In genomic region chr11:72735495-72736027, GRCh38 we compare ENCODE assay signal across 8 cellular contexts. TPM values are rescaled to one million over a fixed set of nuclear protein-coding genes. Genes with fewer than 3 reads are reported as not detected.
DNase-seq lines count a peak whose midpoint lies in the region; ATAC-seq and TF ChIP-seq lines count a peak whose summit lies in the region.

No MANE protein-coding gene starts in this region.

- peaks cover 28% of the 10 kb centered on the region for H3K4me1 ChIP-seq in mesenchymal stem cell (ENCODE audit: control insufficient read depth, insufficient read depth, low read depth, low read length)

- DNase-seq in CD14-positive monocyte (ENCODE audit: low spot score): no peak
- peak; percentile 44 for DNase-seq in LHCN-M2 (ENCODE audit: low read depth)
- DNase-seq in dedifferentiated amniotic fluid mesenchymal stem cell (ENCODE audit: extremely low spot score): peak; percentile 16
- DNase-seq in mesenchymal stem cell: peak; percentile 97
- DNase-seq in activated CD4-positive, CD25-positive, alpha-beta regulatory T cell treated with anti-CD3 and anti-CD28 coated beads, Interleukin-2, amount 50 U/mL, for 72 hours: no peak
- no peak for DNase-seq in central memory CD4-positive, alpha-beta T cell
- no peak for DNase-seq in posterior vena cava (ENCODE audit: low spot score)

- H2AFZ ChIP-seq in mesenchymal stem cell (ENCODE audit: low read depth, low read length): no peak overlapping the region

- H3K9me3 ChIP-seq in mesenchymal stem cell (ENCODE audit: control insufficient read depth, low read length): peaks cover 3% of the 10 kb centered on the region

- H4K91ac ChIP-seq in mesenchymal stem cell (ENCODE audit: low read length): no peak overlapping the region

- peak overlapping the region; percentile 59 for H3K9ac ChIP-seq in mesenchymal stem cell (ENCODE audit: low read length)

- H3K36me3 ChIP-seq in mesenchymal stem cell (ENCODE audit: control insufficient read depth in 1 of 2, insufficient read depth in 2 of 2, low read depth in 1 of 2, low read length in 2 of 2): peaks cover 17 to 22% of the 10 kb centered on the region in 2 experiments

- intact Hi-C loops in CD14-positive monocyte (cut with micrococcal nuclease) (loop anchor here (2.0 to 5.0 kb wide), 3 partner anchors 15 to 77 kb away; partner anchors contain the start of genes ATG16L2 (in 1 of the 2) and STARD10 (in 1 of the 2)), posterior vena cava (cut with DNase I) (no loop called here)

- peaks cover 0 to 12% (median 6%) of the 10 kb centered on the region in 7 donors for H3K9me3 Mint-ChIP-seq in CD14-positive monocyte

- H3K27me3 ChIP-seq in mesenchymal stem cell (ENCODE audit: control insufficient read depth in 1 of 2, insufficient read depth in 1 of 2, low read length in 2 of 2): no peaks in the 10 kb centered on the region

- peak overlapping the region; percentile 100 for H3K27ac Mint-ChIP-seq in CD14-positive monocyte

- H3K4me3 Mint-ChIP-seq in CD14-positive monocyte: peak overlapping the region; percentile 73 to 90

- H3K4me3 ChIP-seq in mesenchymal stem cell (ENCODE audit: insufficient read depth in 1 of 2, low read depth in 1 of 2, low read length in 2 of 2): no peak overlapping the region

- H3K23ac ChIP-seq in mesenchymal stem cell (ENCODE audit: low read length in 2 of 2): no peak overlapping the region

- H2BK120ac ChIP-seq in mesenchymal stem cell (ENCODE audit: low read depth, low read length): no peak overlapping the region

- WGBS in mesenchymal stem cell: 21% methylated on average over 8 of the region's 8 CpGs

- H3K14ac ChIP-seq in mesenchymal stem cell (ENCODE audit: low read length in 2 of 2): no peak overlapping the region

- no peak overlapping the region for H4K8ac ChIP-seq in mesenchymal stem cell (ENCODE audit: low read length)

- no peak for TF ChIP-seq CTCF in CD14-positive monocyte (IDR thresholded peaks at IDR 0.05)

- H3K4ac ChIP-seq in mesenchymal stem cell (ENCODE audit: low read depth in 1 of 2, low read length in 2 of 2): no peak overlapping the region

- no peak overlapping the region for H2BK5ac ChIP-seq in mesenchymal stem cell (ENCODE audit: low read depth, low read length, poor library complexity, severe bottlenecking)

- ATAC-seq in GM19328 (IDR thresholded peaks at IDR 0.05; ENCODE audit: unreplicated experiment): no peak

- H3K36me3 Mint-ChIP-seq in CD14-positive monocyte: peaks cover 51 to 65% of the 10 kb centered on the region in 2 donors

- H3K27ac ChIP-seq in mesenchymal stem cell (ENCODE audit: low read length, poor library complexity, severe bottlenecking): no peak overlapping the region

- no peak overlapping the region for H3K18ac ChIP-seq in mesenchymal stem cell (ENCODE audit: low read depth in 1 of 2, low read length in 2 of 2)

- no peak overlapping the region for H3K4me2 ChIP-seq in mesenchymal stem cell (ENCODE audit: low read length, poor library complexity, severe bottlenecking)

- no peak overlapping the region for H2AK5ac ChIP-seq in mesenchymal stem cell (ENCODE audit: low read length, severe bottlenecking)

- peaks cover 87% of the 10 kb centered on the region for H3K4me1 Mint-ChIP-seq in CD14-positive monocyte

- H2BK12ac ChIP-seq in mesenchymal stem cell (ENCODE audit: low read length in 2 of 2): peak overlapping the region in 1 of 2 experiments; percentile 6

- no peak overlapping the region for H2BK15ac ChIP-seq in mesenchymal stem cell (ENCODE audit: low read depth, poor library complexity, severe bottlenecking)

- H3K79me1 ChIP-seq in mesenchymal stem cell (replicated peaks; ENCODE audit: low read length, poor library complexity, severe bottlenecking): peaks cover 45% of the 10 kb centered on the region

- peaks cover 0 to 4% (median 2%) of the 10 kb centered on the region in 3 donors for H3K27me3 Mint-ChIP-seq in CD14-positive monocyte (ENCODE audit: low read depth in 3 of 3)

RNA-seq across cellular contexts. Expression of gene ARAP1, which starts 16.6 kb away (rescaled TPM):
- polyA plus RNA-seq in CD14-positive monocyte: 10 to 100 TPM; 48.7 to 79.0 TPM
- total RNA-seq in LHCN-M2 (2014; rRNA removed) (50.1 and 51.3 TPM in 2 replicates), posterior vena cava (10 to 100 TPM; 49.9 to 81.9 TPM)
- polyA plus RNA-seq in LHCN-M2 (2012): 25.0 TPM
- 26.6 TPM for polyA plus RNA-seq in mesenchymal stem cell (2013, experiment 1 of 2)
- polyA plus RNA-seq in mesenchymal stem cell (2013, experiment 2 of 2): 23.6 TPM

RNA-seq across cellular contexts. Expression of gene STARD10, which starts 58.3 kb away (rescaled TPM):
- polyA plus RNA-seq in CD14-positive monocyte: 10 to 100 TPM; 13.6 to 15.4 TPM
- 3.2 and 7.4 TPM in 2 replicates for total RNA-seq in LHCN-M2 (2014; rRNA removed)
- 7.9 TPM for polyA plus RNA-seq in LHCN-M2 (2012)
- polyA plus RNA-seq in mesenchymal stem cell (2013, experiment 1 of 2): 16.5 TPM
- polyA plus RNA-seq in mesenchymal stem cell (2013, experiment 2 of 2): 13.7 TPM
- total RNA-seq in posterior vena cava: 10 to 100 TPM; 20.4 to 22.1 TPM

Comparison
In these comparisons a context has a peak if more than half of its experiments do, and no peak if none do; other contexts are left out.
1. DNase-seq: peak in LHCN-M2 (single experiment), dedifferentiated amniotic fluid mesenchymal stem cell (single experiment) and mesenchymal stem cell (single experiment); none in CD14-positive monocyte (single experiment), activated CD4-positive, CD25-positive, alpha-beta regulatory T cell treated with anti-CD3 and anti-CD28 coated beads, Interleukin-2, amount 50 U/mL, for 72 hours (single experiment), central memory CD4-positive, alpha-beta T cell (single experiment) and posterior vena cava (single experiment).
2. intact Hi-C loops: an anchor here in CD14-positive monocyte (2.0 to 5.0 kb wide); none called in posterior vena cava.